ENCODE assay signal across 23 cellular contexts in genomic region chr1:47659141-47659540, GRCh38.
A peak's percentile ranks its signal among the peaks of the same experiment; 100 is the strongest.
DNase-seq lines count a peak whose midpoint lies in the region; ATAC-seq and TF ChIP-seq lines count a peak whose summit lies in the region.
"Had no signal": no experiment of that assay in that cellular context is flagged by ENCODE, and none has a peak within 500 bp of the region (broad histone marks: within the 10 kb centered on the region; RNA-seq: fewer than 3 reads in every experiment).

No MANE protein-coding gene starts in this region.

- no peak overlapping the region for H3K4me3 ChIP-seq in Caco-2 (ENCODE audit: low read depth, low read length)
- H3K4me3 ChIP-seq: ascending aorta, left lung, mucosa of descending colon had no signal

- H3K36me3 ChIP-seq in Caco-2 (ENCODE audit: control insufficient read depth, insufficient read depth, low read length) = no peaks in the 10 kb centered on the region
- H3K36me3 ChIP-seq: ascending aorta, left lung had no signal

- H3K9me3 ChIP-seq in Caco-2 = no peaks in the 10 kb centered on the region
- H3K9me3 ChIP-seq: ascending aorta, left lung, mucosa of descending colon had no signal

- CTCF ChIA-PET in Caco-2 (lab: Charles Lee) = no interaction called here

- H3K9me3 Mint-ChIP-seq in Caco-2 (ENCODE audit: unreplicated experiment) = no peaks in the 10 kb centered on the region
- H3K9me3 Mint-ChIP-seq: activated T-cell treated with anti-CD3 and anti-CD28 coated beads, Interleukin-2, amount 50 U/mL, for 72 hours had no signal

- ATAC-seq in GM18909 (IDR thresholded peaks at IDR 0.05; ENCODE audit: poor library complexity, unreplicated experiment) (no peak), GM19395 (IDR thresholded peaks at IDR 0.05; ENCODE audit: unreplicated experiment) (no peak)
- ATAC-seq: activated CD4-positive, CD25-positive, alpha-beta regulatory T cell treated with anti-CD3 and anti-CD28 coated beads, Interleukin-2, amount 50 U/mL, for 24 hours; activated T-cell treated with anti-CD3 and anti-CD28 coated beads, Interleukin-2, amount 50 U/mL, for 72 hours; left lung; mucosa of descending colon; Right ventricle myocardium inferior had no signal

- POLR2A ChIA-PET in Caco-2 (lab: Charles Lee) = no interaction called here

- intact Hi-C loops in Caco-2 (cut with micrococcal nuclease; ENCODE audit: unreplicated experiment) = no loop called here

- peak; percentile 10 for DNase-seq in DMS 273 treated with DMSO at 0.1 percent for 48 hours (lab: John Stamatoyannopoulos, UW)
- peak; percentile 91 for DNase-seq in NCI-H2227 (lab: John Stamatoyannopoulos, UW; ENCODE audit: unreplicated experiment)
- peak; percentile 3 for DNase-seq in inferior parietal cortex (ENCODE audit: extremely low spot score)
- peak; percentile 72 for DNase-seq in retina
- no peak for DNase-seq in Caco-2
- DNase-seq in hepatic stellate cell (ENCODE audit: low spot score) = no peak
- DNase-seq: activated naive CD4-positive, alpha-beta T cell treated with anti-CD3 and anti-CD28 coated beads, Interleukin-2, amount 50 U/mL, for 16 hours; activated T-cell treated with anti-CD3 and anti-CD28 coated beads, Interleukin-2, amount 50 U/mL, for 72 hours; DMS153; effector CD8-positive, alpha-beta T cell; glutamatergic neuron; GOT3; left lung; MM.1S; mucosa of descending colon; NCI-H2029 treated with DMSO at 0.1 percent for 48 hours; NCI-H526; OCI-M1 had no signal

- H3K27me3 ChIP-seq in Caco-2 (replicated peaks; ENCODE audit: control insufficient read depth, insufficient read depth, low read length) = no peaks in the 10 kb centered on the region
- H3K27me3 ChIP-seq: ascending aorta, left lung had no signal

- no peak for TF ChIP-seq CTCF in Caco-2 (IDR thresholded peaks at IDR 0.05; ENCODE audit: insufficient read depth in 1 of 2, low read depth in 1 of 2, low read length in 1 of 2, severe bottlenecking in 1 of 2, unreplicated experiment in 1 of 2)

- H3K36me3 Mint-ChIP-seq in Caco-2 (ENCODE audit: insufficient read depth, unreplicated experiment) = no peaks in the 10 kb centered on the region

- no TSS peak for BruUV-seq in Caco-2 (replicated peaks; lab: Mats Ljungman, UMichigan)

- H3K4me3 Mint-ChIP-seq in Caco-2 (ENCODE audit: unreplicated experiment) = no peak overlapping the region
- H3K4me3 Mint-ChIP-seq: activated T-cell treated with anti-CD3 and anti-CD28 coated beads, Interleukin-2, amount 50 U/mL, for 72 hours had no signal

- no peaks in the 10 kb centered on the region for H3K4me1 Mint-ChIP-seq in Caco-2 (ENCODE audit: low read depth, unreplicated experiment)

- peaks cover 2% of the 10 kb centered on the region for H3K27me3 Mint-ChIP-seq in Caco-2 (ENCODE audit: insufficient read depth, unreplicated experiment)

- no peak overlapping the region for H3K27ac Mint-ChIP-seq in Caco-2 (ENCODE audit: unreplicated experiment)
- H3K27ac Mint-ChIP-seq: activated T-cell treated with anti-CD3 and anti-CD28 coated beads, Interleukin-2, amount 50 U/mL, for 72 hours had no signal

- H3K4me1 ChIP-seq in Caco-2 = no peaks in the 10 kb centered on the region
- H3K4me1 ChIP-seq: left lung had no signal

Comparison
In these comparisons a context has a peak if more than half of its experiments do, and no peak if none do; other contexts are left out.
1. DNase-seq: peak in DMS 273 treated with DMSO at 0.1 percent for 48 hours (single experiment), NCI-H2227 (single experiment), inferior parietal cortex (single experiment) and retina (single experiment); none in Caco-2 (0 of 2) and hepatic stellate cell (single experiment).